ENCODE assay signal across 18 cellular contexts in the genomic region with DNA sequence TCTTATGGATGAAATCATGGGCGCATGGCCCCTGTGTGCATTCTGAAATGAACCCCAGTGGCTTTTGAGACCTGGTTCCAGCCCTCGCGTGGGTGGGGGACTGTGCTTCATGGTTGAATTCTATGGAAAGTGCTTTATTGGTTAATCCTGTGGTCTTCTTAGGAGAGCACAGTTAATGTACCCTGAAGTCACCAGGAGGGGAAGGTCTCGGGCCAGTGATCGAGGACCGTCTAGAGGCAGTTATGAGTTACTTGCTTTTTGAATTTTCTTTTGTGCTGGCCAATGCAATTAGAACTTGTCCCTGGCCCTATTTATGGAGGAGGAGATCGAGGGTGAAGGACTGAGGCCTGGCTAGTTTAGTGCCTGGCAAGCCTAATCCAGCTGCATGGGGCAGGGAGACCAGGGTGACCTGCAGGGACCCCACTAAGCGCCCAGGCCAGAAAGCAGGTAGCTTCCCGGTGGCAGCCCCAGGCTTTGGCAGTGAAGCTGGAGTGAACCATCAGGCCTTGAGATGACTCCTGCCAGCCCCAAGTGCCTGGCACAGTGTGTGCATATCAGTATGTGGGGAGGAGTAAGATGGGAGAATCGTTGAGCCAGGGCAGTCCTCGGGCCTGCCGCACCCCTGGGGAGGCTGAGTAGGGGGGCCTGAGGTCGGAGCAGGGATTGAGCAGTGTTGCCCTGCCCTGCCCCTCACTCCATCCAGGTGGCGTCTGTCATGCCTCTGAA. TPM values are rescaled to one million over a fixed set of nuclear protein-coding genes. Genes with fewer than 3 reads are reported as not detected.
DNase-seq lines count a peak whose midpoint lies in the region; ATAC-seq, FAIRE-seq and TF ChIP-seq lines count a peak whose summit lies in the region.
"Had no signal": no experiment of that assay in that cellular context is flagged by ENCODE, and none has a peak within 500 bp of the region (broad histone marks: within the 10 kb centered on the region; RNA-seq: fewer than 3 reads in every experiment).

No MANE protein-coding gene starts in this region.

- no peak for TF ChIP-seq CTCF in WTC11 (IDR thresholded peaks at IDR 0.05)
- TF ChIP-seq CTCF in kidney (IDR thresholded peaks at IDR 0.05; ENCODE audit: borderline replicate concordance, extremely low read depth, insufficient read depth), result no peak
- TF ChIP-seq CTCF in colonic mucosa (IDR thresholded peaks at IDR 0.05), result no peak

- H3K36me3 ChIP-seq in kidney (ENCODE audit: control insufficient read depth in 1 of 2, insufficient read depth in 2 of 2, low read length in 2 of 2), result no peaks in the 10 kb centered on the region
- H3K36me3 ChIP-seq in colonic mucosa, result no peaks in the 10 kb centered on the region
- H3K36me3 ChIP-seq: ovary, thyroid gland had no signal

- ATAC-seq in WTC11 (no peak), GM18873 (IDR thresholded peaks at IDR 0.05; ENCODE audit: low FRiP score, unreplicated experiment) (no peak)
- ATAC-seq in stimulated activated effector memory CD8-positive, alpha-beta T cell treated with anti-CD3 and anti-CD28 coated beads, Interleukin-12 subunit alpha, Interleukin-12 subunit beta, amount 100 ng/mL, for 72 hours, result no peak
- ATAC-seq: CD8-positive, alpha-beta T cell; foreskin keratinocyte had no signal

- H3K27ac Mint-ChIP-seq in T-helper 1 cell treated with Interleukin-12 subunit alpha and Interleukin-12 subunit beta and Interleukin-4 antibody, amounts not matched to agents 30 μg/mL and 1 μg/mL, for 36 hours, result peak overlapping the region; percentile 80
- peak overlapping the region; percentile 26; the same call in 1 of the 2 replicates for H3K27ac Mint-ChIP-seq in WTC11
- peak overlapping the region; percentile 88 for H3K27ac Mint-ChIP-seq in stimulated activated effector memory CD8-positive, alpha-beta T cell treated with anti-CD3 and anti-CD28 coated beads, Interleukin-12 subunit alpha, Interleukin-12 subunit beta, amount 100 ng/mL, for 72 hours
- no peak overlapping the region for H3K27ac Mint-ChIP-seq in immature natural killer cell
- H3K27ac Mint-ChIP-seq: CD8-positive, alpha-beta T cell had no signal

- H3K36me3 Mint-ChIP-seq in T-helper 1 cell treated with Interleukin-12 subunit alpha and Interleukin-12 subunit beta and Interleukin-4 antibody, amounts not matched to agents 30 μg/mL and 1 μg/mL, for 36 hours (ENCODE audit: low read depth), result no peaks in the 10 kb centered on the region
- H3K36me3 Mint-ChIP-seq in WTC11 (no peaks in the 10 kb centered on the region), immature natural killer cell (no peaks in the 10 kb centered on the region)
- peaks cover 7% of the 10 kb centered on the region for H3K36me3 Mint-ChIP-seq in stimulated activated effector memory CD8-positive, alpha-beta T cell treated with anti-CD3 and anti-CD28 coated beads, Interleukin-12 subunit alpha, Interleukin-12 subunit beta, amount 100 ng/mL, for 72 hours
- H3K36me3 Mint-ChIP-seq: CD8-positive, alpha-beta T cell; mesothelial cell of epicardium had no signal

- H3K4me3 ChIP-seq in kidney (ENCODE audit: low read length in 2 of 2), result no peak overlapping the region
- no peak overlapping the region for H3K4me3 ChIP-seq in colonic mucosa
- H3K4me3 ChIP-seq: ovary, thyroid gland had no signal

- H3K4me1 ChIP-seq in kidney (ENCODE audit: control insufficient read depth in 1 of 2, insufficient read depth in 1 of 2, low read depth in 1 of 2, low read length in 2 of 2) (peaks cover 0 to 9% of the 10 kb centered on the region in 2 donors), colonic mucosa (peaks cover 13% of the 10 kb centered on the region)

- H3K9ac ChIP-seq in kidney (ENCODE audit: low read length in 2 of 2) (no peak overlapping the region), colonic mucosa (ENCODE audit: low read depth in 2 of 2, low read length in 2 of 2) (no peak overlapping the region)

- no peaks in the 10 kb centered on the region for H3K9me3 Mint-ChIP-seq in T-helper 1 cell treated with Interleukin-12 subunit alpha and Interleukin-12 subunit beta and Interleukin-4 antibody, amounts not matched to agents 30 μg/mL and 1 μg/mL, for 36 hours
- no peaks in the 10 kb centered on the region for H3K9me3 Mint-ChIP-seq in WTC11
- H3K9me3 Mint-ChIP-seq in stimulated activated effector memory CD8-positive, alpha-beta T cell treated with anti-CD3 and anti-CD28 coated beads, Interleukin-12 subunit alpha, Interleukin-12 subunit beta, amount 100 ng/mL, for 72 hours, result no peaks in the 10 kb centered on the region
- H3K9me3 Mint-ChIP-seq in immature natural killer cell, result no peaks in the 10 kb centered on the region
- H3K9me3 Mint-ChIP-seq: activated CD4-positive, alpha-beta T cell treated with anti-CD3 and anti-CD28 coated beads, Interleukin-2, amount 10 ng/mL, durations not matched to agents 7 days and 5 days; CD8-positive, alpha-beta T cell; mesothelial cell of epicardium had no signal

- FAIRE-seq in kidney (lab: Jason Lieb, UNC), result no peak

- no peaks in the 10 kb centered on the region for H3K27me3 ChIP-seq in colonic mucosa
- H3K27me3 ChIP-seq: foreskin keratinocyte, ovary, thyroid gland had no signal

- DNase-seq in T-helper 1 cell (no peak), WTC11 (ENCODE audit: low spot score) (no peak), kidney (peak; percentile 52), immature natural killer cell (no peak), colonic mucosa (no peak)
- DNase-seq in stimulated activated effector memory CD8-positive, alpha-beta T cell treated with anti-CD3 and anti-CD28 coated beads, Interleukin-12 subunit alpha, Interleukin-12 subunit beta, amount 100 ng/mL, for 72 hours (ENCODE audit: low spot score in 2 of 2), result no peak
- DNase-seq: activated CD4-positive, alpha-beta T cell treated with anti-CD3 and anti-CD28 coated beads, Interleukin-2, amount 10 ng/mL, durations not matched to agents 7 days and 5 days; activated effector memory CD4-positive, alpha-beta T cell treated with Interleukin-2 at 50 U/mL for 16 hours; CD8-positive, alpha-beta T cell; foreskin keratinocyte; NCI-H2029; NCI-H69 had no signal

- intact Hi-C loops in kidney (cut with DNase I), result no loop called here
- intact Hi-C loops in colonic mucosa (cut with DNase I), result no loop called here

- H3K27ac ChIP-seq in kidney (ENCODE audit: low read depth in 2 of 2, low read length in 2 of 2) (no peak overlapping the region), colonic mucosa (no peak overlapping the region)
- H3K27ac ChIP-seq: 22Rv1, foreskin keratinocyte had no signal

- peaks cover 33% of the 10 kb centered on the region for H3K4me1 Mint-ChIP-seq in T-helper 1 cell treated with Interleukin-12 subunit alpha and Interleukin-12 subunit beta and Interleukin-4 antibody, amounts not matched to agents 30 μg/mL and 1 μg/mL, for 36 hours (ENCODE audit: low read depth)
- H3K4me1 Mint-ChIP-seq in WTC11 (peaks cover 35% of the 10 kb centered on the region), immature natural killer cell (peaks cover 8 to 13% of the 10 kb centered on the region in 2 donors)
- H3K4me1 Mint-ChIP-seq in stimulated activated effector memory CD8-positive, alpha-beta T cell treated with anti-CD3 and anti-CD28 coated beads, Interleukin-12 subunit alpha, Interleukin-12 subunit beta, amount 100 ng/mL, for 72 hours, result peaks cover 33% of the 10 kb centered on the region

- peak overlapping the region; percentile 21 for H3K4me3 Mint-ChIP-seq in T-helper 1 cell treated with Interleukin-12 subunit alpha and Interleukin-12 subunit beta and Interleukin-4 antibody, amounts not matched to agents 30 μg/mL and 1 μg/mL, for 36 hours
- H3K4me3 Mint-ChIP-seq in WTC11, result no peak overlapping the region
- peak overlapping the region; percentile 59 for H3K4me3 Mint-ChIP-seq in stimulated activated effector memory CD8-positive, alpha-beta T cell treated with anti-CD3 and anti-CD28 coated beads, Interleukin-12 subunit alpha, Interleukin-12 subunit beta, amount 100 ng/mL, for 72 hours
- no peak overlapping the region for H3K4me3 Mint-ChIP-seq in immature natural killer cell
- H3K4me3 Mint-ChIP-seq: activated CD4-positive, alpha-beta T cell treated with anti-CD3 and anti-CD28 coated beads, Interleukin-2, amount 10 ng/mL, durations not matched to agents 7 days and 5 days; CD8-positive, alpha-beta T cell; mesothelial cell of epicardium had no signal

- no peaks in the 10 kb centered on the region for H3K27me3 Mint-ChIP-seq in T-helper 1 cell treated with Interleukin-12 subunit alpha and Interleukin-12 subunit beta and Interleukin-4 antibody, amounts not matched to agents 30 μg/mL and 1 μg/mL, for 36 hours (ENCODE audit: low read depth)
- H3K27me3 Mint-ChIP-seq in WTC11 (ENCODE audit: low read depth) (no peaks in the 10 kb centered on the region), immature natural killer cell (ENCODE audit: low read depth in 3 of 3) (peaks cover 0 to 4% (median 3%) of the 10 kb centered on the region in 3 donors)

- POLR2A ChIA-PET in WTC11 (lab: Charles Lee), result no interaction called here

- CTCF ChIA-PET in WTC11 (lab: Charles Lee), result interaction anchor here (1.3 kb wide), 1 partner anchor 10 kb away, joined by 7 read pairs; no protein-coding TSS in a partner anchor

- H3K9me3 ChIP-seq in kidney (ENCODE audit: control insufficient read depth in 1 of 2, low read length in 2 of 2) (no peaks in the 10 kb centered on the region), colonic mucosa (no peaks in the 10 kb centered on the region)
- H3K9me3 ChIP-seq: ovary, thyroid gland had no signal

TF ChIP-seq in WTC11, 78 proteins besides CTCF, POLR2A, EP300 and RAD21 (continues in another document):
- no peak for TF ChIP-seq MXD4 (CRISPR knock-in tag; IDR thresholded peaks at IDR 0.05; ENCODE audit: borderline replicate concordance)
- TF ChIP-seq NFYB (CRISPR knock-in tag; conservative IDR thresholded peaks at IDR 0.05; ENCODE audit: low read depth), result no peak
- no peak for TF ChIP-seq FOXJ3 (CRISPR knock-in tag; IDR thresholded peaks at IDR 0.05; ENCODE audit: borderline replicate concordance)
- TF ChIP-seq HMGXB4 (CRISPR knock-in tag; IDR thresholded peaks at IDR 0.05), result no peak
- no peak for TF ChIP-seq ZNF263 (CRISPR knock-in tag; IDR thresholded peaks at IDR 0.05; ENCODE audit: low read depth)

RNA-seq across cellular contexts. Expression of gene SMOX, which starts 11.3 kb away (rescaled TPM):
- total RNA-seq in WTC11 (2021) (8.7 to 9.6 TPM (median 9.0 TPM) in 3 replicates), kidney (21.0 TPM), colonic mucosa (1 to 10 TPM; 5.4 to 7.7 TPM)
- polyA plus RNA-seq in kidney (ENCODE audit: insufficient read depth, low read depth, low replicate concordance) (6.3 TPM), immature natural killer cell (1 to 10 TPM in 2 of 3 donors, not detected in 1; 1.5 to 2.7 TPM)

Comparison
In these comparisons a context has a peak if more than half of its experiments do, and no peak if none do; other contexts are left out.
1. H3K27ac Mint-ChIP-seq: peak in T-helper 1 cell treated with Interleukin-12 subunit alpha and Interleukin-12 subunit beta and Interleukin-4 antibody, amounts not matched to agents 30 μg/mL and 1 μg/mL, for 36 hours (single experiment), WTC11 (single experiment) and stimulated activated effector memory CD8-positive, alpha-beta T cell treated with anti-CD3 and anti-CD28 coated beads, Interleukin-12 subunit alpha, Interleukin-12 subunit beta, amount 100 ng/mL, for 72 hours (single experiment); none in immature natural killer cell (0 of 6).
2. H3K4me3 Mint-ChIP-seq: peak in T-helper 1 cell treated with Interleukin-12 subunit alpha and Interleukin-12 subunit beta and Interleukin-4 antibody, amounts not matched to agents 30 μg/mL and 1 μg/mL, for 36 hours (single experiment) and stimulated activated effector memory CD8-positive, alpha-beta T cell treated with anti-CD3 and anti-CD28 coated beads, Interleukin-12 subunit alpha, Interleukin-12 subunit beta, amount 100 ng/mL, for 72 hours (single experiment); none in WTC11 (single experiment) and immature natural killer cell (0 of 5).